ENCODE assay signal across 1 cellular context in the genomic region with DNA sequence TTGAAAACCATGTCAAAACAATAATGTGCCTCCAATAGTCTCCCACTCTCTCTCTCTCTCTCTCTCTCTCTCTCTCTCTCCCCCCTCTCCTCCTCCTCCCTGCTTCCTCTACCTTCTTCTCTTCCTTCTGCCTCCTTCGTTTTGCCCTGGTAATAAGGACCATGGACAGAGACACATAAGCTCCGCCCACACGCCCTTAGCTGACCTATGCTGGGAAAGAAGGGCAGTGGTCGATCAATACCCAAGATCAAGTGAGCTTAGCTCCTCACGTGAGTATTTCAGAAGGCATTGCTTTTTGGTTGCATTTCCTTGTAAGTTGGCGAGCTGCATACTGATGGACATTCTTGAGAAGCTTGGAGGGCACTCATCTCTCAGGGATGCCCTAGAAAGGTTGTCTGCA.
TF ChIP-seq lines count a peak whose summit lies in the region.

No MANE protein-coding gene starts in this region.

TF ChIP-seq in GM12878, 131 proteins besides CTCF, POLR2A, EP300 and RAD21 (continued from another document):
- TF ChIP-seq, protein P1, sequence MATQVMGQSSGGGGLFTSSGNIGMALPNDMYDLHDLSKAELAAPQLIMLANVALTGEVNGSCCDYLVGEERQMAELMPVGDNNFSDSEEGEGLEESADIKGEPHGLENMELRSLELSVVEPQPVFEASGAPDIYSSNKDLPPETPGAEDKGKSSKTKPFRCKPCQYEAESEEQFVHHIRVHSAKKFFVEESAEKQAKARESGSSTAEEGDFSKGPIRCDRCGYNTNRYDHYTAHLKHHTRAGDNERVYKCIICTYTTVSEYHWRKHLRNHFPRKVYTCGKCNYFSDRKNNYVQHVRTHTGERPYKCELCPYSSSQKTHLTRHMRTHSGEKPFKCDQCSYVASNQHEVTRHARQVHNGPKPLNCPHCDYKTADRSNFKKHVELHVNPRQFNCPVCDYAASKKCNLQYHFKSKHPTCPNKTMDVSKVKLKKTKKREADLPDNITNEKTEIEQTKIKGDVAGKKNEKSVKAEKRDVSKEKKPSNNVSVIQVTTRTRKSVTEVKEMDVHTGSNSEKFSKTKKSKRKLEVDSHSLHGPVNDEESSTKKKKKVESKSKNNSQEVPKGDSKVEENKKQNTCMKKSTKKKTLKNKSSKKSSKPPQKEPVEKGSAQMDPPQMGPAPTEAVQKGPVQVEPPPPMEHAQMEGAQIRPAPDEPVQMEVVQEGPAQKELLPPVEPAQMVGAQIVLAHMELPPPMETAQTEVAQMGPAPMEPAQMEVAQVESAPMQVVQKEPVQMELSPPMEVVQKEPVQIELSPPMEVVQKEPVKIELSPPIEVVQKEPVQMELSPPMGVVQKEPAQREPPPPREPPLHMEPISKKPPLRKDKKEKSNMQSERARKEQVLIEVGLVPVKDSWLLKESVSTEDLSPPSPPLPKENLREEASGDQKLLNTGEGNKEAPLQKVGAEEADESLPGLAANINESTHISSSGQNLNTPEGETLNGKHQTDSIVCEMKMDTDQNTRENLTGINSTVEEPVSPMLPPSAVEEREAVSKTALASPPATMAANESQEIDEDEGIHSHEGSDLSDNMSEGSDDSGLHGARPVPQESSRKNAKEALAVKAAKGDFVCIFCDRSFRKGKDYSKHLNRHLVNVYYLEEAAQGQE (IDR thresholded peaks at IDR 0.05; ENCODE audit: low read depth, low read length), result peak; percentile 77
- no peak for TF ChIP-seq SIX5 (IDR thresholded peaks at IDR 0.05; ENCODE audit: low read depth, low read length, severe bottlenecking)
